Comparison of ENCODE assay signal across 1 cellular context in genomic region chr19:11203194-11204075, GRCh38.
TF ChIP-seq lines count a peak whose summit lies in the region.

No MANE protein-coding gene starts in this region.

TF ChIP-seq in WTC11, 78 proteins besides CTCF, POLR2A, EP300 and RAD21 (continued from another document):
- TF ChIP-seq ZNF281 (CRISPR knock-in tag; IDR thresholded peaks at IDR 0.05) (no peak), NR2C2 (CRISPR knock-in tag; IDR thresholded peaks at IDR 0.05) (no peak), TCF7 (CRISPR knock-in tag; IDR thresholded peaks at IDR 0.05; ENCODE audit: low read depth) (no peak), CBFB (CRISPR knock-in tag; IDR thresholded peaks at IDR 0.05; ENCODE audit: low read depth) (no peak), ZNF232 (CRISPR knock-in tag; IDR thresholded peaks at IDR 0.05) (no peak)
- TF ChIP-seq, protein P1, sequence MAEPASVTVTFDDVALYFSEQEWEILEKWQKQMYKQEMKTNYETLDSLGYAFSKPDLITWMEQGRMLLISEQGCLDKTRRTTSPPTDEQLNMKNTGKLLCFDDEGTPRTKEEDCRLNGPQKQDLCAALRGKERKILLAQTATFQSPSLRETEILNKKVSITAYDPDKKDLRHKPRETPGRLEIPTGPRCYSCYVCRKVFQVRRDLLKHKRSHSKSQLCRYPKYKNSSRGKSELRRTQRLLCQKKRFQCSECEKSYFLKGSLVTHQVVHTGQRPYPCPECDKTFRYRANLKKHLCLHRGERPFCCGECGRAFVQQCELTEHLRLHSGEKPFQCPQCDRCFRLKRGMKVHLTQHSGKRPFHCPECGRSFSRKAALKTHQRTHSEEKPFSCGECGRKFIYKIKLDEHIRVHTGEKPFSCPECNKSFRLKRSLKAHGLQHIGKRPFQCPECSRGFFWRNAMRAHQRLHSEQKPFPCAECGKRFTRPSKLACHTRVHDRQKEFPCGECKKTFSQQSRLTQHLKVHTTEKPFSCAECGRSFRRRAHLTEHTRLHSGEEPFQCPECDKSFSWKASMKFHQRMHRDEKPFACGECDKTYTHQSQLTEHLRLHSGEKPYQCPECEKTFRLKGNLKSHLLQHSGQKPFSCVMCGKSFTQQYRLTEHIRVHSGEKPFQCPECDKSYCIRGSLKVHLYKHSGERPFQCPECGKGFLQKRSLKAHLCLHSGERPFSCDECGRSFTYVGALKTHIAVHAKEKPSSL (CRISPR knock-in tag; conservative IDR thresholded peaks at IDR 0.05) = no peak
TF ChIP-seq in WTC11: peak in this region for 0.
